Comparison of ENCODE assay signal across 22 cellular contexts in genomic region chr4:129672941-129673340, GRCh38.
DNase-seq lines count a peak whose midpoint lies in the region; ATAC-seq, FAIRE-seq and TF ChIP-seq lines count a peak whose summit lies in the region.
"Had no signal": no experiment of that assay in that cellular context is flagged by ENCODE, and none has a peak within 500 bp of the region (broad histone marks: within the 10 kb centered on the region; RNA-seq: fewer than 3 reads in every experiment).

No MANE protein-coding gene starts in this region.

- H3K9me3 Mint-ChIP-seq in chondrocyte (ENCODE audit: low read depth) (peaks cover 3% of the 10 kb centered on the region), type B pancreatic cell (peaks cover 6% of the 10 kb centered on the region)

- no peaks in the 10 kb centered on the region for H3K36me3 ChIP-seq in pancreas
- H3K36me3 ChIP-seq: MG63, SJCRH30 had no signal

- no peak overlapping the region for H3K27ac ChIP-seq in pancreas
- H3K27ac ChIP-seq: SJCRH30 had no signal

- no peak for TF ChIP-seq POLR2A in NB4 (IDR thresholded peaks at IDR 0.05; ENCODE audit: extremely low read depth, insufficient read length)

- H3K27me3 Mint-ChIP-seq in chondrocyte (ENCODE audit: low read depth) (peaks cover 3% of the 10 kb centered on the region), type B pancreatic cell (no peaks in the 10 kb centered on the region)

- H3K4me1 Mint-ChIP-seq in chondrocyte (ENCODE audit: low read depth) = no peaks in the 10 kb centered on the region
- no peaks in the 10 kb centered on the region for H3K4me1 Mint-ChIP-seq in type B pancreatic cell (ENCODE audit: unreplicated experiment)
- H3K4me1 Mint-ChIP-seq: CD14-positive monocyte had no signal

- H3K27ac Mint-ChIP-seq in chondrocyte (ENCODE audit: unreplicated experiment) (no peak overlapping the region), type B pancreatic cell (no peak overlapping the region)
- H3K27ac Mint-ChIP-seq: CD14-positive monocyte, GM23338 had no signal

- intact Hi-C loops in pancreas (cut with DNase I) = no loop called here

- H3K36me3 Mint-ChIP-seq in chondrocyte (ENCODE audit: low read depth) = no peaks in the 10 kb centered on the region
- H3K36me3 Mint-ChIP-seq in type B pancreatic cell = no peaks in the 10 kb centered on the region
- H3K36me3 Mint-ChIP-seq: CD14-positive monocyte had no signal

- TF ChIP-seq CTCF in NB4 (IDR thresholded peaks at IDR 0.05; ENCODE audit: low read depth, low read length) = no peak
- TF ChIP-seq CTCF in chondrocyte (IDR thresholded peaks at IDR 0.05) = peak; percentile 17
- TF ChIP-seq CTCF in type B pancreatic cell (conservative IDR thresholded peaks at IDR 0.05) = peak; percentile 42
- TF ChIP-seq CTCF in pancreas (IDR thresholded peaks at IDR 0.05) = no peak

- ATAC-seq in pancreas (no peak), HG02759 (IDR thresholded peaks at IDR 0.05; ENCODE audit: unreplicated experiment) (no peak)
- ATAC-seq: GM23338, HCT116 had no signal

- no peaks in the 10 kb centered on the region for H3K9me3 ChIP-seq in pancreas
- H3K9me3 ChIP-seq: MG63, SJCRH30 had no signal

- no peaks in the 10 kb centered on the region for H3K4me1 ChIP-seq in pancreas
- H3K4me1 ChIP-seq: SJCRH30 had no signal

- H3K4me3 Mint-ChIP-seq in chondrocyte (ENCODE audit: unreplicated experiment) (no peak overlapping the region), type B pancreatic cell (no peak overlapping the region)
- H3K4me3 Mint-ChIP-seq: CD14-positive monocyte, GM23338 had no signal

- no peaks in the 10 kb centered on the region for H3K27me3 ChIP-seq in pancreas
- H3K27me3 ChIP-seq: MG63, SJCRH30 had no signal

- no peak for FAIRE-seq in pancreas (lab: Jason Lieb, UNC)
- FAIRE-seq: D721Med, G401.6, GM18507 had no signal

- peak; percentile 4 for DNase-seq in DMS53 (lab: John Stamatoyannopoulos, UW)
- no peak for DNase-seq in DMS53 treated with DMSO at 0.1 percent for 48 hours (lab: John Stamatoyannopoulos, UW; ENCODE audit: unreplicated experiment)
- peak; percentile 7 for DNase-seq in NB4 (ENCODE audit: low read depth)
- DNase-seq in chondrocyte (ENCODE audit: low spot score) = no peak
- DNase-seq in type B pancreatic cell (ENCODE audit: extremely low spot score, unreplicated experiment) = no peak
- no peak for DNase-seq in activated CD4-positive, alpha-beta T cell treated with anti-CD3 and anti-CD28 coated beads, Interleukin-2, amount 50 U/mL, for 1 hour
- no peak for DNase-seq in pancreas
- DNase-seq: 8988T, MG63, NCI-H1092, NCI-H1436, NCI-H187 treated with DMSO at 0.1 percent for 48 hours, NCI-H2107, NCI-H446 treated with DMSO at 0.1 percent for 48 hours, SJCRH30 had no signal

- H3K4me3 ChIP-seq in NB4 (ENCODE audit: low read depth, low read length) = no peak overlapping the region
- no peak overlapping the region for H3K4me3 ChIP-seq in pancreas
- H3K4me3 ChIP-seq: GM23338, MG63, SJCRH30 had no signal

Comparison
In these comparisons a context has a peak if more than half of its experiments do, and no peak if none do; other contexts are left out.
1. DNase-seq: peak in DMS53 (single experiment) and NB4 (single experiment); none in DMS53 treated with DMSO at 0.1 percent for 48 hours (single experiment), chondrocyte (single experiment), type B pancreatic cell (single experiment), activated CD4-positive, alpha-beta T cell treated with anti-CD3 and anti-CD28 coated beads, Interleukin-2, amount 50 U/mL, for 1 hour (single experiment) and pancreas (0 of 6).
2. CTCF ChIP-seq: peak in chondrocyte (single experiment) and type B pancreatic cell (single experiment); none in NB4 (single experiment) and pancreas (0 of 4).